ENCODE assay signal across 8 cellular contexts in the genomic region with DNA sequence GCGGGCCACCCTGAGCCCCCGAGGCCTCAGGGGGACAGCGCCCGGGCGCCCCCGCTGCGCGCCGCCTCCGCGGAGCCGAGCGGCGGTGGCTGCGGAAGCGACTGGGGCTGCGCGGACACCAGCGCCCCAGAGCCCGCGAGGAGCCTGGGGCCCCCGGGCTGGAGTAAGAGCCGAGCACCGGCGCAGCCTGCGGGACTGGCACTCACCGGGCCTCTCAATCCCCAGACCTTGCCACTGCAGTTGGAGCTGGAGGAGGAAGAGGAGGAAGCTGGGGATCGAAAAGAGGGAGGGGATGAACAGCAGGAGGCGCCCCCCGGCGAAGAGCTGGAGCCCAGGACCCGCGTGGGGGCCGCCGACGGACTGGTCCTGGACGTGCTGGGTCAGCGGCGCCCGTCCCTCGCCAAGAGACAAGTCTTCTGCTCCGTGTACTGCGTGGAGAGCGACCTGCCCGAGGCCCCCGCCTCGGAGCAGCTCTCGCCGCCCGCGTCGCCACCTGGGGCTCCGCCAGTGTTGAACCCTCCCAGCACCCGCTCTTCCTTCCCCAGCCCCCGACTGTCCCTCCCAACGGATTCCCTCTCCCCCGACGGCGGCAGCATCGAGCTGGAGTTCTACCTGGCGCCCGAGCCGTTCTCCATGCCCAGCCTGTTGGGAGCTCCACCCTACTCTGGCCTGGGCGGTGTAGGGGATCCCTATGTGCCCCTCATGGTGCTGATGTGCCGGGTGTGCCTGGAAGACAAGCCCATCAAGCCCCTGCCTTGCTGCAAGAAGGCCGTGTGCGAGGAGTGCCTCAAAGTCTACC. TPM values are rescaled to one million over a fixed set of nuclear protein-coding genes. Genes with fewer than 3 reads are reported as not detected.
DNase-seq lines count a peak whose midpoint lies in the region; ATAC-seq and TF ChIP-seq lines count a peak whose summit lies in the region.

No MANE protein-coding gene starts in this region.

- H3K36me3 Mint-ChIP-seq in osteocyte (ENCODE audit: unreplicated experiment) = peaks cover 9% of the 10 kb centered on the region

- 0% methylated on average over 14 of the region's 67 CpGs; no CpG with 5 or more reads in 1 of the 2 experiments for WGBS in IMR-90 (ENCODE audit: extremely low coverage in 2 of 2, insufficient read length in 1 of 2), 2 experiments

- H3K4me3 ChIP-seq in IMR-90 (ENCODE audit: insufficient read depth, low read depth, low read length) = peak overlapping the region; percentile 83

- H3K4me2 ChIP-seq in IMR-90 (ENCODE audit: low read depth, low read length) = peak overlapping the region; percentile 82

- H3K4me1 Mint-ChIP-seq in osteocyte (ENCODE audit: unreplicated experiment) = peaks cover 67% of the 10 kb centered on the region

- H3K36me3 ChIP-seq in IMR-90 (ENCODE audit: control insufficient read depth, insufficient read depth, low read length) = peaks cover 1% of the 10 kb centered on the region

- in situ Hi-C loops in IMR-90 (cut with MboI; ENCODE audit: low sequenced_read_pairs) = loop anchor here (25.0 kb wide), 1 partner anchor 149 kb away; no protein-coding TSS in a partner anchor

- peak overlapping the region; percentile 94 for H3K27ac ChIP-seq in IMR-90 (ENCODE audit: insufficient read depth, low read length)

- peak overlapping the region; percentile 89 for H3K9ac ChIP-seq in IMR-90 (ENCODE audit: low read depth, low read length)

- H2BK15ac ChIP-seq in IMR-90 (ENCODE audit: low read depth, low read length) = peak overlapping the region; percentile 73; the same call in 2 of the 3 replicates

- no peaks in the 10 kb centered on the region for H3K27me3 Mint-ChIP-seq in osteocyte (ENCODE audit: unreplicated experiment)

- H3K23ac ChIP-seq in IMR-90 (ENCODE audit: low read depth, low read length) = peak overlapping the region; percentile 97

- peak overlapping the region; percentile 97 for H3K4ac ChIP-seq in IMR-90 (ENCODE audit: low read depth, low read length)

- TF ChIP-seq POLR2A in IMR-90 (IDR thresholded peaks at IDR 0.05; ENCODE audit: low read depth, low read length) = no peak

- peak overlapping the region; percentile 93 for H3K27ac Mint-ChIP-seq in osteocyte (ENCODE audit: unreplicated experiment)

- H3K9me3 Mint-ChIP-seq in osteocyte (ENCODE audit: unreplicated experiment) = no peaks in the 10 kb centered on the region

- intact Hi-C loops in IMR-90 (cut with micrococcal nuclease) = loop anchor here (1.0 to 5.0 kb wide), 5 partner anchors 88 to 338 kb away; partner anchors contain the start of gene HDDC2
- intact Hi-C loops in left ventricle myocardium superior (cut with micrococcal nuclease) = no loop called here

- H4K20me1 ChIP-seq in IMR-90 (ENCODE audit: insufficient read depth, low read length) = peaks cover 21% of the 10 kb centered on the region; the same call in 1 of the 2 replicates

- H3K14ac ChIP-seq in IMR-90 (replicated peaks; ENCODE audit: low read depth, low read length) = peak overlapping the region; percentile 99

- peak overlapping the region; percentile 84 for H3K18ac ChIP-seq in IMR-90 (ENCODE audit: low read depth, low read length)

- no peaks in the 10 kb centered on the region; the same call in 1 of the 2 replicates for H3K9me1 ChIP-seq in IMR-90 (ENCODE audit: insufficient read depth, low read length)

- H2AFZ ChIP-seq in IMR-90 (replicated peaks; ENCODE audit: low read length, poor library complexity) = peak overlapping the region; percentile 93

- peaks cover 7% of the 10 kb centered on the region; the same call in 1 of the 2 replicates for H3K4me1 ChIP-seq in IMR-90 (ENCODE audit: control insufficient read depth, insufficient read depth, low read length)

- H3K56ac ChIP-seq in IMR-90 (ENCODE audit: extremely low read depth, insufficient read depth, low read length) = peak overlapping the region; percentile 95

- peak overlapping the region; percentile 82 for H2AK5ac ChIP-seq in IMR-90 (ENCODE audit: low read depth, low read length)

- peaks cover 7 to 48% of the 10 kb centered on the region in 2 experiments; a peak in 3 of 4 replicates for H3K79me1 ChIP-seq in IMR-90 (ENCODE audit: low read depth in 1 of 2, low read length in 2 of 2)

- no peaks in the 10 kb centered on the region for H3K9me3 ChIP-seq in IMR-90 (ENCODE audit: control insufficient read depth, insufficient read depth, low read length)

- peak overlapping the region; percentile 92 for H3K4me3 Mint-ChIP-seq in osteocyte (ENCODE audit: unreplicated experiment)

- POLR2A ChIA-PET in IMR-90 (lab: Charles Lee; ENCODE audit: unreplicated experiment) = interaction anchor here (0.6 to 1.7 kb wide), 5 partner anchors 11 to 326 kb away, joined by 3 to 10 read pairs (median 3); no protein-coding TSS in a partner anchor

- TF ChIP-seq CTCF in IMR-90 (conservative IDR thresholded peaks at IDR 0.05; ENCODE audit: low read depth, low read length) (no peak; the same call in 1 of the 2 replicates), osteocyte (IDR thresholded peaks at IDR 0.05) (peak; percentile 32)

- H2AK9ac ChIP-seq in IMR-90 (replicated peaks; ENCODE audit: low read depth, low read length, poor library complexity) = peak overlapping the region; percentile 98

- dilution Hi-C loops in IMR-90 (cut with HindIII; ENCODE audit: low sequenced_read_pairs, unreplicated experiment) = no loop called here

- DNase-seq in SKM-1 treated with dmso at 0.1 percent for 144 hours (lab: John Stamatoyannopoulos, UW; ENCODE audit: unreplicated experiment) (peak; percentile 5), SKM-1 (lab: John Stamatoyannopoulos, UW; ENCODE audit: unreplicated experiment) (no peak), IMR-90 (peak; percentile 35), amygdala (lab: John Stamatoyannopoulos, UW) (peak in 40 of 56 donors; percentile 20 to 74 (median 51)), left ventricle myocardium superior (peak; percentile 62), osteocyte (ENCODE audit: extremely low spot score, unreplicated experiment) (no peak), NCI-H526 (lab: John Stamatoyannopoulos, UW) (no peak)

- H2BK120ac ChIP-seq in IMR-90 (ENCODE audit: low read depth, low read length) = peak overlapping the region; percentile 92

- peak overlapping the region; percentile 96 for H4K91ac ChIP-seq in IMR-90 (ENCODE audit: insufficient read depth, low read depth, low read length)

- H2BK20ac ChIP-seq in IMR-90 (ENCODE audit: low read depth, low read length) = peak overlapping the region; percentile 76

- TF ChIP-seq RAD21 in IMR-90 (IDR thresholded peaks at IDR 0.05; ENCODE audit: low read length) = peak; percentile 10

- peak overlapping the region; percentile 78 to 93 for H4K8ac ChIP-seq in IMR-90 (ENCODE audit: low read depth in 2 of 2, low read length in 2 of 2)

- H3K27me3 ChIP-seq in IMR-90 (ENCODE audit: control insufficient read depth, insufficient read depth, low read length) = no peaks in the 10 kb centered on the region

- H2BK5ac ChIP-seq in IMR-90 (ENCODE audit: low read depth, low read length, poor library complexity, severe bottlenecking) = peak overlapping the region; percentile 90

- CTCF ChIA-PET in IMR-90 (lab: Yijun Ruan, JAX) = interaction anchor here (0.7 to 1.3 kb wide), 2 partner anchors 136 to 151 kb away, joined by 3 to 5 read pairs; no protein-coding TSS in a partner anchor

- no TSS peak for BruUV-seq in IMR-90 (replicated peaks; lab: Mats Ljungman, UMichigan)

- ATAC-seq in IMR-90 (ENCODE audit: low read depth) (peak; percentile 13), left ventricle myocardium superior (peak; percentile 50), GM21619 (IDR thresholded peaks at IDR 0.05; ENCODE audit: unreplicated experiment) (no peak)

- peak overlapping the region; percentile 80 for H4K5ac ChIP-seq in IMR-90 (ENCODE audit: low read depth, low read length)

TF ChIP-seq in IMR-90, 13 proteins besides CTCF, POLR2A, EP300 and RAD21:
- 0 out of 2 replicates have a peak, but pooled peaks have one; percentile 28 for TF ChIP-seq MAZ (IDR thresholded peaks at IDR 0.05; ENCODE audit: borderline replicate concordance, low read depth, low read length)
- no peak for TF ChIP-seq RCOR1 (IDR thresholded peaks at IDR 0.05; ENCODE audit: insufficient replicate concordance, low read length)
- TF ChIP-seq CHD1 (IDR thresholded peaks at IDR 0.05; ENCODE audit: low read depth, low read length) = peak; percentile 78
TF ChIP-seq in IMR-90: peak in this region for 2.

RNA-seq across cellular contexts. Expression of gene RNF217, which starts 0.6 kb away (rescaled TPM):
- total RNA-seq in IMR-90 (2012; rRNA removed) (16.7 and 20.4 TPM in 2 replicates), left ventricle myocardium superior (8.5 TPM), osteocyte (55.2 and 75.7 TPM in 2 replicates)
- polyA plus RNA-seq in IMR-90 (2012; rRNA removed) = 11.7 TPM in 2 replicates
- polyA plus RNA-seq in IMR-90 (2012; cell fraction: cytosol; rRNA removed) = 2.5 and 2.7 TPM in 2 replicates
- 7.8 and 59.2 TPM in 2 replicates for polyA plus RNA-seq in IMR-90 (2012; cell fraction: nucleus; rRNA removed; ENCODE audit: low replicate concordance)

Comparison
In these comparisons a context has a peak if more than half of its experiments do, and no peak if none do; other contexts are left out.
1. DNase-seq: peak in SKM-1 treated with dmso at 0.1 percent for 144 hours (single experiment), IMR-90 (single experiment), amygdala (40 of 56) and left ventricle myocardium superior (single experiment); none in SKM-1 (single experiment), osteocyte (single experiment) and NCI-H526 (0 of 2).